ENCODE assay signal across 9 cellular contexts in the genomic region with DNA sequence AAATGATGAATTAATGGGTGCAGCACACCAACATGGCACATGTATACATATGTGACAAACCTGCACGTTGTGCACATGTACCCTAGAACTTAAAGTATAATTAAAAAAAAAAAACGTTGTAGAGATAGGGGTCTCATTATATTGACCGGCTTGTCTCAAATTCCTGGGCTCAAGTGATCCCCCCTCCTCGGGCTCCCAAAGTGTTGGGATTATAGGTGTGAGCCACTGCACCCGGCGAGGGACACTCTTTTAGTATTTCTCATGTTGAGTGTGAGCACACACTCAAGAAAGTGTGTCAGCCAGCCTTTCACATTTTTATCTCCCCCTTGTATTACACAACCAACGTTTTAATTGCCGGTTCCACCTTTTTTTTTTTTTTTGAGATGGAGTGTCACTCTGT.
"Had no signal": no experiment of that assay in that cellular context is flagged by ENCODE, and none has a peak within 500 bp of the region (broad histone marks: within the 10 kb centered on the region; RNA-seq: fewer than 3 reads in every experiment).

No MANE protein-coding gene starts in this region.

- ATAC-seq: GM23338, HCT116 had no signal

- H3K4me1 ChIP-seq: HAP-1 had no signal

- H3K4me1 Mint-ChIP-seq: GM23338, H9 had no signal

- DNase-seq: GM23248, GOT3, H7, H9, HCEC 1CT, HFFc6 had no signal

- H3K4me3 Mint-ChIP-seq: GM23338, H9, HFFc6 had no signal

- H3K27ac ChIP-seq: GM23248 had no signal

- H3K27ac Mint-ChIP-seq: GM23338, H9, HFFc6 had no signal

- H3K9me3 Mint-ChIP-seq: GM23338, H9 had no signal

- H3K4me3 ChIP-seq: GM23248, GM23338, HAP-1 had no signal

- H3K36me3 ChIP-seq: HAP-1 had no signal

- H3K9me3 ChIP-seq: HAP-1 had no signal
